Comparison of ENCODE assay signal across 12 cellular contexts in the genomic region with DNA sequence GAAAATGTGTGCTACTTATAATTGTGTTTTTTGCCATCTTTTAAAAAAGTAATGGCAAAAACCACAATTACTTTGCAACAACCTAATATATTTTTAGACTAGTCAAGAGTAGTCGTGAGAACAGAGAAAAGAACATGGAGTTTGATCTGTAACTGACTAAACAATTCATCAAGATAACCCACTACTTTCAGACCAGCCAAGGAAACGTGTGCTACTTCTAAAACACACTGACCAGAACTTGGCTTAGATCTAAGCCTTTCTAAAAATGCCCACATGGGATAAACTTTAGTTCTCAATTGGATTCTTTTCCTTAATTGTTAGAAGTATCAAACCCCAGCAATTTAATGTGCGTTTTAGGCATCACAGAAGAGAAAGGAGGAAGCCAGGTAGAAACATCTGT. TPM values are rescaled to one million over a fixed set of nuclear protein-coding genes. Genes with fewer than 3 reads are reported as not detected.
DNase-seq lines count a peak whose midpoint lies in the region; ATAC-seq and TF ChIP-seq lines count a peak whose summit lies in the region.
"Had no signal": no experiment of that assay in that cellular context is flagged by ENCODE, and none has a peak within 500 bp of the region (broad histone marks: within the 10 kb centered on the region; RNA-seq: fewer than 3 reads in every experiment).

No MANE protein-coding gene starts in this region.

- H3K27me3 Mint-ChIP-seq in activated T-cell treated with anti-CD3 and anti-CD28 coated beads, Interleukin-2, amount 50 U/mL, for 72 hours (ENCODE audit: low read depth) = no peaks in the 10 kb centered on the region
- H3K27me3 Mint-ChIP-seq in activated T-cell treated with anti-CD3 and anti-CD28 coated beads, Interleukin-2, amount 50 U/mL, for 4 hours (ENCODE audit: low read depth) = no peaks in the 10 kb centered on the region
- H3K27me3 Mint-ChIP-seq in activated naive CD8-positive, alpha-beta T cell treated with anti-CD3 and anti-CD28 coated beads, Interleukin-2, amount 50 U/mL, for 24 hours = no peaks in the 10 kb centered on the region

- no peak for TF ChIP-seq CTCF in tibial artery (IDR thresholded peaks at IDR 0.05)
- no peak for TF ChIP-seq CTCF in hepatocyte (IDR thresholded peaks at IDR 0.05; ENCODE audit: poor library complexity)

- H3K9me3 ChIP-seq in mesenchymal stem cell (ENCODE audit: control insufficient read depth, low read length) (no peaks in the 10 kb centered on the region), tibial artery (no peaks in the 10 kb centered on the region), hepatocyte (ENCODE audit: low read depth) (no peaks in the 10 kb centered on the region)

- H3K4me3 Mint-ChIP-seq in activated T-cell treated with anti-CD3 and anti-CD28 coated beads, Interleukin-2, amount 50 U/mL, for 72 hours = peak overlapping the region; percentile 63 to 73
- no peak overlapping the region for H3K4me3 Mint-ChIP-seq in activated T-cell treated with anti-CD3 and anti-CD28 coated beads, Interleukin-2, amount 50 U/mL, for 4 hours
- peak overlapping the region; percentile 68 for H3K4me3 Mint-ChIP-seq in activated naive CD8-positive, alpha-beta T cell treated with anti-CD3 and anti-CD28 coated beads, Interleukin-2, amount 50 U/mL, for 24 hours

- H3K36me3 Mint-ChIP-seq in activated T-cell treated with anti-CD3 and anti-CD28 coated beads, Interleukin-2, amount 50 U/mL, for 72 hours (ENCODE audit: insufficient read depth in 2 of 2) = peaks cover 0 to 2% of the 10 kb centered on the region in 2 donors
- H3K36me3 Mint-ChIP-seq in activated T-cell treated with anti-CD3 and anti-CD28 coated beads, Interleukin-2, amount 50 U/mL, for 4 hours (ENCODE audit: insufficient read depth) = peaks cover 5% of the 10 kb centered on the region
- peaks cover 61% of the 10 kb centered on the region for H3K36me3 Mint-ChIP-seq in activated naive CD8-positive, alpha-beta T cell treated with anti-CD3 and anti-CD28 coated beads, Interleukin-2, amount 50 U/mL, for 24 hours (ENCODE audit: low read depth)

- H3K4me1 ChIP-seq in mesenchymal stem cell (ENCODE audit: control insufficient read depth, insufficient read depth, low read depth, low read length) (peaks cover 20% of the 10 kb centered on the region), tibial artery (peaks cover 0 to 16% (median 3%) of the 10 kb centered on the region in 4 donors), hepatocyte (ENCODE audit: insufficient read depth) (no peaks in the 10 kb centered on the region)

- H3K4me2 ChIP-seq in mesenchymal stem cell (ENCODE audit: low read length, poor library complexity, severe bottlenecking) = no peak overlapping the region
- no peak overlapping the region for H3K4me2 ChIP-seq in hepatocyte

- no peak overlapping the region for H3K4ac ChIP-seq in mesenchymal stem cell (ENCODE audit: low read depth in 1 of 2, low read length in 2 of 2)

- no peak for DNase-seq in activated T-cell treated with anti-CD3 and anti-CD28 coated beads, Interleukin-2, amount 50 U/mL, for 72 hours
- no peak for DNase-seq in activated T-cell treated with anti-CD3 and anti-CD28 coated beads, Interleukin-2, amount 50 U/mL, for 4 hours
- no peak for DNase-seq in activated naive CD8-positive, alpha-beta T cell treated with anti-CD3 and anti-CD28 coated beads, Interleukin-2, amount 50 U/mL, for 24 hours
- DNase-seq in mesenchymal stem cell (no peak), tibial artery (no peak), hepatocyte (ENCODE audit: low spot score) (no peak)
- DNase-seq: cerebellar nuclear complex; mesendoderm; SHP77; stimulated activated CD4-positive, alpha-beta T cell treated with anti-CD3 and anti-CD28 coated beads, Interleukin-12 subunit alpha, Interleukin-12 subunit beta, amount 100 ng/mL, for 4 hours had no signal

- no peaks in the 10 kb centered on the region for H3K79me1 ChIP-seq in mesenchymal stem cell (replicated peaks; ENCODE audit: low read length, poor library complexity, severe bottlenecking)

- H2BK120ac ChIP-seq in mesenchymal stem cell (ENCODE audit: low read depth, low read length) = no peak overlapping the region

- peak overlapping the region; percentile 40 for H3K27ac Mint-ChIP-seq in activated T-cell treated with anti-CD3 and anti-CD28 coated beads, Interleukin-2, amount 50 U/mL, for 72 hours
- peak overlapping the region; percentile 80 for H3K27ac Mint-ChIP-seq in activated naive CD8-positive, alpha-beta T cell treated with anti-CD3 and anti-CD28 coated beads, Interleukin-2, amount 50 U/mL, for 24 hours

- H3K27me3 ChIP-seq in mesenchymal stem cell (ENCODE audit: control insufficient read depth in 1 of 2, insufficient read depth in 1 of 2, low read length in 2 of 2) = peaks cover 0 to 4% of the 10 kb centered on the region in 2 experiments
- no peaks in the 10 kb centered on the region for H3K27me3 ChIP-seq in tibial artery
- H3K27me3 ChIP-seq in hepatocyte = no peaks in the 10 kb centered on the region

- no peaks in the 10 kb centered on the region for H3K9me2 ChIP-seq in hepatocyte (replicated peaks; ENCODE audit: insufficient read depth)

- H3K9ac ChIP-seq in mesenchymal stem cell (ENCODE audit: low read length) = peak overlapping the region; percentile 18

- H4K20me1 ChIP-seq in hepatocyte (ENCODE audit: insufficient read depth, poor library complexity, severe bottlenecking) = no peaks in the 10 kb centered on the region

- no peak overlapping the region for H3K14ac ChIP-seq in mesenchymal stem cell (ENCODE audit: low read length in 2 of 2)

- 82% methylated on average over 3 of the region's 3 CpGs for WGBS in mesenchymal stem cell
- WGBS in hepatocyte (ENCODE audit: low lambda C conversion rate, missing lambda C conversion rate) = 70% methylated on average over 3 of the region's 3 CpGs

- H3K36me3 ChIP-seq in mesenchymal stem cell (ENCODE audit: control insufficient read depth in 1 of 2, insufficient read depth in 2 of 2, low read depth in 1 of 2, low read length in 2 of 2) = peaks cover 0 to 65% of the 10 kb centered on the region in 2 experiments
- no peaks in the 10 kb centered on the region for H3K36me3 ChIP-seq in tibial artery
- H3K36me3 ChIP-seq in hepatocyte (replicated peaks; ENCODE audit: insufficient read depth, low read depth) = no peaks in the 10 kb centered on the region

- no peaks in the 10 kb centered on the region for H3K79me2 ChIP-seq in hepatocyte

- intact Hi-C loops in tibial artery (cut with DNase I; ENCODE audit: low total_unique reads) = no loop called here

- no peak overlapping the region for H2BK12ac ChIP-seq in mesenchymal stem cell (ENCODE audit: low read length in 2 of 2)

- H3K4me3 ChIP-seq in mesenchymal stem cell (ENCODE audit: insufficient read depth in 1 of 2, low read depth in 1 of 2, low read length in 2 of 2) (no peak overlapping the region), tibial artery (peak overlapping the region; percentile 24 to 35), hepatocyte (no peak overlapping the region)

- no peak overlapping the region for H3K18ac ChIP-seq in mesenchymal stem cell (ENCODE audit: low read depth in 1 of 2, low read length in 2 of 2)

- no peak overlapping the region for H4K8ac ChIP-seq in mesenchymal stem cell (ENCODE audit: low read length)

- no peak overlapping the region for H3K27ac ChIP-seq in mesenchymal stem cell (ENCODE audit: low read length, poor library complexity, severe bottlenecking)
- H3K27ac ChIP-seq in tibial artery = peak overlapping the region in 1 of 2 donors; percentile 15
- H3K27ac ChIP-seq in hepatocyte = no peak overlapping the region

- no peak overlapping the region for H2BK5ac ChIP-seq in mesenchymal stem cell (ENCODE audit: low read depth, low read length, poor library complexity, severe bottlenecking)

- peaks cover 95% of the 10 kb centered on the region for H3K4me1 Mint-ChIP-seq in activated T-cell treated with anti-CD3 and anti-CD28 coated beads, Interleukin-2, amount 50 U/mL, for 72 hours (ENCODE audit: low read depth)
- peaks cover 40% of the 10 kb centered on the region for H3K4me1 Mint-ChIP-seq in activated T-cell treated with anti-CD3 and anti-CD28 coated beads, Interleukin-2, amount 50 U/mL, for 4 hours (ENCODE audit: low read depth)
- H3K4me1 Mint-ChIP-seq in activated naive CD8-positive, alpha-beta T cell treated with anti-CD3 and anti-CD28 coated beads, Interleukin-2, amount 50 U/mL, for 24 hours = peaks cover 93% of the 10 kb centered on the region

- H2AFZ ChIP-seq in mesenchymal stem cell (ENCODE audit: low read depth, low read length) = no peak overlapping the region
- H2AFZ ChIP-seq in hepatocyte = no peak overlapping the region

- no peak overlapping the region for H2BK15ac ChIP-seq in mesenchymal stem cell (ENCODE audit: low read depth, poor library complexity, severe bottlenecking)

- H2AK5ac ChIP-seq in mesenchymal stem cell (ENCODE audit: low read length, severe bottlenecking) = no peak overlapping the region

- no peak overlapping the region for H4K91ac ChIP-seq in mesenchymal stem cell (ENCODE audit: low read length)

- no peak for ATAC-seq in activated T-cell treated with anti-CD3 and anti-CD28 coated beads, Interleukin-2, amount 50 U/mL, for 72 hours (replicated peaks in 1 of 2)
- ATAC-seq in activated T-cell treated with anti-CD3 and anti-CD28 coated beads, Interleukin-2, amount 50 U/mL, for 4 hours = no peak
- ATAC-seq in activated naive CD8-positive, alpha-beta T cell treated with anti-CD3 and anti-CD28 coated beads, Interleukin-2, amount 50 U/mL, for 24 hours = no peak
- ATAC-seq in HG03342 (IDR thresholded peaks at IDR 0.05; ENCODE audit: unreplicated experiment) (no peak), HG03442 (IDR thresholded peaks at IDR 0.05; ENCODE audit: unreplicated experiment) (no peak)

- no peak overlapping the region for H3K23ac ChIP-seq in mesenchymal stem cell (ENCODE audit: low read length in 2 of 2)

- H3K9me3 Mint-ChIP-seq in activated T-cell treated with anti-CD3 and anti-CD28 coated beads, Interleukin-2, amount 50 U/mL, for 72 hours = no peaks in the 10 kb centered on the region
- H3K9me3 Mint-ChIP-seq in activated T-cell treated with anti-CD3 and anti-CD28 coated beads, Interleukin-2, amount 50 U/mL, for 4 hours = no peaks in the 10 kb centered on the region
- H3K9me3 Mint-ChIP-seq in activated naive CD8-positive, alpha-beta T cell treated with anti-CD3 and anti-CD28 coated beads, Interleukin-2, amount 50 U/mL, for 24 hours = peaks cover 6% of the 10 kb centered on the region

RNA-seq across cellular contexts. Expression of gene PECAM1, which starts 0.6 kb away (rescaled TPM):
- 10 to 100 TPM; 16.1 to 21.5 TPM for total RNA-seq in activated T-cell treated with anti-CD3 and anti-CD28 coated beads, Interleukin-2, amount 50 U/mL, for 72 hours
- 10 to 100 TPM in 1 of 3 donors, 1 to 10 TPM in 2; 1.8 to 10.0 (median 9.1) TPM for total RNA-seq in activated T-cell treated with anti-CD3 and anti-CD28 coated beads, Interleukin-2, amount 50 U/mL, for 4 hours
- 0.18 TPM for polyA plus RNA-seq in mesenchymal stem cell (2013, experiment 1 of 2)
- polyA plus RNA-seq in mesenchymal stem cell (2013, experiment 2 of 2) = 0.66 TPM
- total RNA-seq in hepatocyte = 2.8 and 8.2 TPM in 2 replicates
- polyA plus RNA-seq in hepatocyte = 1.7 and 2.3 TPM in 2 replicates

RNA-seq across cellular contexts. Expression of gene MILR1, which starts 58.8 kb away (rescaled TPM):
- total RNA-seq in activated T-cell treated with anti-CD3 and anti-CD28 coated beads, Interleukin-2, amount 50 U/mL, for 72 hours = under 1 TPM in 1 of 2 donors, not detected in 1; 0.58 TPM
- total RNA-seq in activated T-cell treated with anti-CD3 and anti-CD28 coated beads, Interleukin-2, amount 50 U/mL, for 4 hours = not detected
- 6.6 TPM for polyA plus RNA-seq in mesenchymal stem cell (2013, experiment 1 of 2)
- polyA plus RNA-seq in mesenchymal stem cell (2013, experiment 2 of 2) = 7.6 TPM
- total RNA-seq in hepatocyte = 0.47 TPM in 1 of 2 replicates, not detected in the other
- polyA plus RNA-seq in hepatocyte = 0.47 and 0.62 TPM in 2 replicates

Comparison
In these comparisons a context has a peak if more than half of its experiments do, and no peak if none do; other contexts are left out.
1. H3K4me3 ChIP-seq: peak in tibial artery (2 of 2); none in mesenchymal stem cell (0 of 2) and hepatocyte (single experiment).